In the genomic region with DNA sequence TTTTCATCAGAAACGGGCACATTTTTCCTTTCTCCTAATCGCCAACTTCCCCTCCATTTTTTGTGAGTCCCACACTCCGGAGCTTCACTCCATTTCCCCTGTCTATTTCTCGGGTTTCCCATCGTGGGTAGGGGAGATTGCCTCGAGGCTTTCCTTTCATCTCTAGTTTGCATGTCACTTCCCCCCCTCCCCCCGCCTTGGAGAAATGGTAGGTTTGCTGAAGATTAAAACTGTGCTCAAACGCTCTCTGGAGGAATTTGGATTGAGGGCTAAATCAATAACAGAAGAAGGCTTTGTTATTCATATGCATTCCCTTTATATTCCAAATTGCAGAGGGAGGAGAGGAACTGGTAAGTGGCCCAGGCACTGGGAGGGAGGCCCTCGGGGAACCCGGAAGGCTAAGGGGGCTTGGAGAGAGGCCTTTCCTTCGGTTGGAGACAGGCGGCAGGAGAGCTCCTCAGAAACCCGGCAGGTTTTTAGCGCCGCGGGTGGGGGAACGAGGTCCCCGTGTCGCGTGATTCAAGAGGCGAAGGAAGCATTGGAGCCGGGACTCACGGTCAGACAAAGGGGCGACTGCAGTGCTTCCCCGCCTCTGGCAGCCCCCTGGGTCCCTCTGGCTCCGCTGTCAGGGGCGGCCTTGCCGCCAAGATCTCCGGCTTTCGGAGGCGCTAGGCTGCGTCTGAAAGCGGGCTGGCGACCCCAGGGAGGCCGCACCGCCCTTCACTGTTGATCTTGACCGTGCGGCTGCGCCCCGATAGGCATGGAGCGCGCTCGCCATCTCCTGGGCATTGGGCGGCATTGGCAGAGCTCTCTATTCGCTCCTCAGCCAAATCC, we compare ENCODE assay signal across 8 cellular contexts. TPM values are rescaled to one million over a fixed set of nuclear protein-coding genes. Genes with fewer than 3 reads are reported as not detected.
DNase-seq lines count a peak whose midpoint lies in the region; ATAC-seq and TF ChIP-seq lines count a peak whose summit lies in the region.

No MANE protein-coding gene starts in this region.

- no peaks in the 10 kb centered on the region for H3K36me3 ChIP-seq in esophagus (ENCODE audit: control insufficient read depth in 2 of 2, insufficient read depth in 2 of 2, low read length in 1 of 2)
- no peaks in the 10 kb centered on the region for H3K36me3 ChIP-seq in muscle layer of colon (ENCODE audit: insufficient read depth, low read length)

- CTCF ChIA-PET in CD4-positive, alpha-beta T cell (lab: Charles Lee): interaction anchor here (0.6 to 2.6 kb wide), 10 partner anchors 20 to 1397 kb away, joined by 3 to 11 read pairs (median 4); no protein-coding TSS in a partner anchor

- intact Hi-C loops in CD4-positive, alpha-beta T cell (cut with DNase I, micrococcal nuclease): loop anchor here (1.0 to 10.0 kb wide), 8 partner anchors 14 to 1402 kb away; no protein-coding TSS in a partner anchor

- H3K27ac Mint-ChIP-seq in CD4-positive, alpha-beta T cell: no peak overlapping the region

- peak; percentile 62 for TF ChIP-seq CTCF in CD4-positive, alpha-beta T cell (IDR thresholded peaks at IDR 0.05)

- H3K4me1 Mint-ChIP-seq in CD4-positive, alpha-beta T cell (ENCODE audit: low read depth): peaks cover 36% of the 10 kb centered on the region

- DNase-seq in CD4-positive, alpha-beta T cell: peak in 9 of 10 experiments; percentile 22 to 65 (median 39)
- DNase-seq in GM19238 (ENCODE audit: insufficient read length, low spot score) (peak; percentile 75), NCI-H748 (lab: John Stamatoyannopoulos, UW; ENCODE audit: unreplicated experiment) (peak; percentile 96)
- peak; percentile 11 to 37 for DNase-seq in activated CD8-positive, alpha-beta memory T cell treated with anti-CD3 and anti-CD28 coated beads for 1 hour (ENCODE audit: extremely low read depth in 1 of 2, low read depth in 1 of 2)
- DNase-seq in stimulated activated naive CD4-positive, alpha-beta T cell treated with Interleukin-2 at 50 U/mL for 16 hours (lab: John Stamatoyannopoulos, UW): peak; percentile 28

- H3K27me3 Mint-ChIP-seq in CD4-positive, alpha-beta T cell: peaks cover 90% of the 10 kb centered on the region

- peak overlapping the region; percentile 49 for H3K4me3 Mint-ChIP-seq in CD4-positive, alpha-beta T cell

- no peaks in the 10 kb centered on the region for H3K9me3 Mint-ChIP-seq in CD4-positive, alpha-beta T cell

- H3K4me1 ChIP-seq in esophagus (ENCODE audit: control insufficient read depth in 2 of 2, insufficient read depth in 2 of 2, low read length in 1 of 2): peaks cover 6 to 11% of the 10 kb centered on the region in 2 donors
- peaks cover 13% of the 10 kb centered on the region for H3K4me1 ChIP-seq in muscle layer of colon (ENCODE audit: insufficient read depth, low read length)

- POLR2A ChIA-PET in CD4-positive, alpha-beta T cell (lab: Charles Lee): interaction anchor here (0.6 to 1.7 kb wide), 6 partner anchors 9 to 407 kb away, joined by 3 to 7 read pairs (median 4); no protein-coding TSS in a partner anchor

- H3K27me3 ChIP-seq in CD4-positive, alpha-beta T cell (ENCODE audit: control insufficient read depth, insufficient read depth, low read length): peaks cover 92% of the 10 kb centered on the region
- H3K27me3 ChIP-seq in esophagus (ENCODE audit: control insufficient read depth in 1 of 2, insufficient read depth in 2 of 2, low read length in 2 of 2) (peaks cover 20 to 55% of the 10 kb centered on the region in 2 donors), muscle layer of colon (ENCODE audit: control insufficient read depth in 1 of 2, insufficient read depth in 2 of 2, low read length in 2 of 2) (peaks cover 89 to 95% of the 10 kb centered on the region in 2 donors)

- H3K4me3 ChIP-seq in esophagus (ENCODE audit: low read depth in 1 of 2, low read length in 2 of 2): peak overlapping the region; percentile 16 to 26
- H3K4me3 ChIP-seq in muscle layer of colon (ENCODE audit: low read depth in 1 of 2, low read length in 2 of 2): peak overlapping the region; percentile 36 to 51

- H3K9ac ChIP-seq in muscle layer of colon (ENCODE audit: low read length): no peak overlapping the region

- H3K9me3 ChIP-seq in CD4-positive, alpha-beta T cell (ENCODE audit: control insufficient read depth, low read length): peaks cover 7% of the 10 kb centered on the region
- peaks cover 0 to 18% of the 10 kb centered on the region in 2 donors for H3K9me3 ChIP-seq in esophagus (ENCODE audit: control insufficient read depth in 2 of 2, insufficient read depth in 1 of 2, low read depth in 1 of 2, low read length in 1 of 2)
- H3K9me3 ChIP-seq in muscle layer of colon (ENCODE audit: low read length): peaks cover 3% of the 10 kb centered on the region

- no peaks in the 10 kb centered on the region for H3K36me3 Mint-ChIP-seq in CD4-positive, alpha-beta T cell (ENCODE audit: low read depth)

- WGBS in esophagus, 2 donors: 3 to 4% methylated on average over 37 to 45 of the region's 45 CpGs

- ATAC-seq in CD4-positive, alpha-beta T cell (ENCODE audit: poor library complexity): peak; percentile 75
- peak; percentile 90 for ATAC-seq in HG03439 (IDR thresholded peaks at IDR 0.05; ENCODE audit: unreplicated experiment)

- no peak overlapping the region for H3K27ac ChIP-seq in CD4-positive, alpha-beta T cell (ENCODE audit: low read depth, low read length)
- H3K27ac ChIP-seq in esophagus (ENCODE audit: low read depth in 2 of 2, low read length in 1 of 2) (no peak overlapping the region), muscle layer of colon (ENCODE audit: low read depth, low read length) (no peak overlapping the region)

RNA-seq across cellular contexts. Expression of a gene that starts 2.4 kb away (rescaled TPM):
- not detected for total RNA-seq in CD4-positive, alpha-beta T cell
- not detected for polyA plus RNA-seq in esophagus

RNA-seq across cellular contexts. Expression of a gene that starts 4.7 kb away (rescaled TPM):
- total RNA-seq in CD4-positive, alpha-beta T cell: not detected
- not detected for polyA plus RNA-seq in esophagus

RNA-seq across cellular contexts. Expression of a gene that starts 9.9 kb away (rescaled TPM):
- not detected for total RNA-seq in CD4-positive, alpha-beta T cell
- under 1 TPM in 1 of 2 donors, not detected in 1; 0.08 TPM for polyA plus RNA-seq in esophagus

RNA-seq across cellular contexts. Expression of a gene that starts 13.4 kb away (rescaled TPM):
- total RNA-seq in CD4-positive, alpha-beta T cell: not detected
- polyA plus RNA-seq in esophagus: not detected

RNA-seq across cellular contexts. Expression of a gene that starts 19.4 kb away (rescaled TPM):
- not detected for total RNA-seq in CD4-positive, alpha-beta T cell
- polyA plus RNA-seq in esophagus: under 1 TPM; 0.18 to 0.31 TPM

Comparison
In these comparisons a context has a peak if more than half of its experiments do, and no peak if none do; other contexts are left out.
1. DNase-seq: peak in every context shown above with its lines; median percentile 96 in NCI-H748; 75 in GM19238; 39 in CD4-positive, alpha-beta T cell; 28 in stimulated activated naive CD4-positive, alpha-beta T cell treated with Interleukin-2 at 50 U/mL for 16 hours; 24 in activated CD8-positive, alpha-beta memory T cell treated with anti-CD3 and anti-CD28 coated beads for 1 hour.